Comparison of ENCODE assay signal across 24 cellular contexts in genomic region chrX:21968333-21968732, GRCh38. TPM values are rescaled to one million over a fixed set of nuclear protein-coding genes. Genes with fewer than 3 reads are reported as not detected.
DNase-seq lines count a peak whose midpoint lies in the region; ATAC-seq and TF ChIP-seq lines count a peak whose summit lies in the region.
"Had no signal": no experiment of that assay in that cellular context is flagged by ENCODE, and none has a peak within 500 bp of the region (broad histone marks: within the 10 kb centered on the region; RNA-seq: fewer than 3 reads in every experiment).

No MANE protein-coding gene starts in this region.

- POLR2A ChIA-PET in activated CD8-positive, alpha-beta T cell treated with anti-CD3 and anti-CD28 coated beads for 36 hours (lab: Charles Lee), result no interaction called here

- H3K4me1 ChIP-seq in left ventricle myocardium inferior, result no peaks in the 10 kb centered on the region
- peaks cover 19% of the 10 kb centered on the region for H3K4me1 ChIP-seq in osteoblast (ENCODE audit: insufficient read depth, low read length)
- H3K4me1 ChIP-seq: A549, BE2C had no signal

- H3K9me3 ChIP-seq in left ventricle myocardium inferior (replicated peaks) (no peaks in the 10 kb centered on the region), osteoblast (ENCODE audit: low read depth, low read length) (no peaks in the 10 kb centered on the region)
- H3K9me3 ChIP-seq: A549; BE2C; BLaER1 treated with 17β-estradiol and CSF1 and Interleukin-3, amounts not matched to agents 10 nM and 100 nM had no signal

- CTCF ChIA-PET in activated CD8-positive, alpha-beta T cell treated with anti-CD3 and anti-CD28 coated beads for 36 hours (lab: Charles Lee), result no interaction called here

- intact Hi-C loops in Right ventricle myocardium superior (cut with DNase I) (no loop called here), left ventricle myocardium inferior (cut with micrococcal nuclease) (no loop called here)
- intact Hi-C loops in activated CD8-positive, alpha-beta T cell treated with anti-CD3 and anti-CD28 coated beads for 36 hours (cut with micrococcal nuclease), result no loop called here

- no peak overlapping the region for H3K4me2 ChIP-seq in osteoblast (ENCODE audit: insufficient read depth, low read length)
- H3K4me2 ChIP-seq: A549; BLaER1 treated with 17β-estradiol and CSF1 and Interleukin-3, amounts not matched to agents 10 nM and 100 nM had no signal

- no peaks in the 10 kb centered on the region for H3K36me3 ChIP-seq in left ventricle myocardium inferior
- peaks cover 16% of the 10 kb centered on the region for H3K36me3 ChIP-seq in osteoblast (ENCODE audit: insufficient read depth, low read length)

- no peak overlapping the region for H3K27ac ChIP-seq in left ventricle myocardium inferior (replicated peaks)
- H3K27ac ChIP-seq in osteoblast (ENCODE audit: low read depth, low read length), result no peak overlapping the region
- H3K27ac ChIP-seq: A549; BLaER1 treated with 17β-estradiol and CSF1 and Interleukin-3, amounts not matched to agents 10 nM and 100 nM; GM23248 had no signal

- H3K9me3 Mint-ChIP-seq in activated CD8-positive, alpha-beta T cell treated with anti-CD3 and anti-CD28 coated beads for 36 hours, result no peaks in the 10 kb centered on the region
- H3K9me3 Mint-ChIP-seq: CD8-positive, alpha-beta memory T cell had no signal

- H3K79me2 ChIP-seq in osteoblast (ENCODE audit: insufficient read depth, low read length), result peaks cover 71% of the 10 kb centered on the region

- H3K27me3 ChIP-seq in left ventricle myocardium inferior (ENCODE audit: low read depth) (no peaks in the 10 kb centered on the region), osteoblast (ENCODE audit: insufficient read depth, low read length) (no peaks in the 10 kb centered on the region)
- H3K27me3 ChIP-seq: BE2C; BLaER1 treated with 17β-estradiol and CSF1 and Interleukin-3, amounts not matched to agents 10 nM and 100 nM had no signal

- TF ChIP-seq CTCF in left ventricle myocardium inferior (IDR thresholded peaks at IDR 0.05; ENCODE audit: borderline replicate concordance) (no peak), fibroblast of the aortic adventitia (IDR thresholded peaks at IDR 0.05; ENCODE audit: insufficient read depth, low read length) (no peak), osteoblast (IDR thresholded peaks at IDR 0.05; ENCODE audit: extremely low read depth, low read depth, low read length) (no peak)
- no peak for TF ChIP-seq CTCF in activated CD8-positive, alpha-beta T cell treated with anti-CD3 and anti-CD28 coated beads for 36 hours (IDR thresholded peaks at IDR 0.05)

- H3K36me3 Mint-ChIP-seq in activated CD8-positive, alpha-beta T cell treated with anti-CD3 and anti-CD28 coated beads for 36 hours (ENCODE audit: low read depth), result peaks cover 33% of the 10 kb centered on the region

- H3K4me3 Mint-ChIP-seq in activated CD8-positive, alpha-beta T cell treated with anti-CD3 and anti-CD28 coated beads for 36 hours, result no peak overlapping the region
- H3K4me3 Mint-ChIP-seq: CD14-positive monocyte; CD4-positive, alpha-beta T cell; CD8-positive, alpha-beta memory T cell had no signal

- DNase-seq in Right ventricle myocardium superior, result peak; percentile 42
- no peak for DNase-seq in left ventricle myocardium inferior
- peak; percentile 38 for DNase-seq in amniotic epithelial cell (ENCODE audit: low read depth)
- peak; percentile 32 for DNase-seq in fibroblast of the aortic adventitia (ENCODE audit: low read depth)
- DNase-seq in osteoblast (ENCODE audit: insufficient read length, low spot score, missing footprints), result peak; percentile 63
- no peak for DNase-seq in activated CD8-positive, alpha-beta T cell treated with anti-CD3 and anti-CD28 coated beads for 36 hours
- DNase-seq: 8988T; ACHN; AML-193; BE2C; CD4-positive, alpha-beta T cell; CD8-positive, alpha-beta memory T cell; DMS 273 treated with DMSO at 0.1 percent for 48 hours; DMS79; EL; GDM1; GM23248; H7; HCEC 1CT had no signal

- H3K4me1 Mint-ChIP-seq in activated CD8-positive, alpha-beta T cell treated with anti-CD3 and anti-CD28 coated beads for 36 hours (ENCODE audit: low read depth), result peaks cover 22% of the 10 kb centered on the region

- no peak overlapping the region for H3K4me3 ChIP-seq in left ventricle myocardium inferior
- no peak overlapping the region for H3K4me3 ChIP-seq in fibroblast of the aortic adventitia (ENCODE audit: low read depth, low read length)
- H3K4me3 ChIP-seq in osteoblast (ENCODE audit: insufficient read depth, low read length), result no peak overlapping the region
- H3K4me3 ChIP-seq: A549; BLaER1 treated with 17β-estradiol and CSF1 and Interleukin-3, amounts not matched to agents 10 nM and 100 nM; GM12878; GM23248 had no signal

- H4K20me1 ChIP-seq in osteoblast (ENCODE audit: insufficient read depth, low read length), result no peaks in the 10 kb centered on the region

- ATAC-seq in Right ventricle myocardium superior (ENCODE audit: poor library complexity) (no peak), HG03521 (IDR thresholded peaks at IDR 0.05; ENCODE audit: unreplicated experiment) (no peak)
- no peak for ATAC-seq in activated CD8-positive, alpha-beta T cell treated with anti-CD3 and anti-CD28 coated beads for 36 hours
- ATAC-seq: A549, GM12878 had no signal

- H3K27ac Mint-ChIP-seq in activated CD8-positive, alpha-beta T cell treated with anti-CD3 and anti-CD28 coated beads for 36 hours, result no peak overlapping the region
- H3K27ac Mint-ChIP-seq: CD4-positive, alpha-beta T cell had no signal

- no peak overlapping the region for H2AFZ ChIP-seq in osteoblast (ENCODE audit: low read length)
- H2AFZ ChIP-seq: GM23248 had no signal

- H3K27me3 Mint-ChIP-seq in activated CD8-positive, alpha-beta T cell treated with anti-CD3 and anti-CD28 coated beads for 36 hours, result no peaks in the 10 kb centered on the region
- H3K27me3 Mint-ChIP-seq: CD4-positive, alpha-beta T cell had no signal

RNA-seq across cellular contexts. Expression of gene SMS, which starts 27.8 kb away (rescaled TPM):
- total RNA-seq in Right ventricle myocardium superior (53.3 TPM), left ventricle myocardium inferior (46.8 TPM), fibroblast of the aortic adventitia (ENCODE audit: low replicate concordance) (46.3 and 214 TPM in 2 replicates), osteoblast (69.2 and 76.0 TPM in 2 replicates)
- 100 to 1,000 TPM; 175 to 184 TPM for total RNA-seq in activated CD8-positive, alpha-beta T cell treated with anti-CD3 and anti-CD28 coated beads for 36 hours

Comparison
In these comparisons a context has a peak if more than half of its experiments do, and no peak if none do; other contexts are left out.
1. DNase-seq: peak in Right ventricle myocardium superior (single experiment), amniotic epithelial cell (single experiment), fibroblast of the aortic adventitia (single experiment) and osteoblast (single experiment); none in left ventricle myocardium inferior (single experiment) and activated CD8-positive, alpha-beta T cell treated with anti-CD3 and anti-CD28 coated beads for 36 hours (single experiment).